In genomic region chr15:52727825-52728224, GRCh38 we compare ENCODE assay signal across 22 cellular contexts. TPM values are rescaled to one million over a fixed set of nuclear protein-coding genes. Genes with fewer than 3 reads are reported as not detected.
DNase-seq lines count a peak whose midpoint lies in the region; ATAC-seq and TF ChIP-seq lines count a peak whose summit lies in the region.
"Had no signal": no experiment of that assay in that cellular context is flagged by ENCODE, and none has a peak within 500 bp of the region (broad histone marks: within the 10 kb centered on the region; RNA-seq: fewer than 3 reads in every experiment).

No MANE protein-coding gene starts in this region.

- H3K9ac ChIP-seq in BLaER1: no peak overlapping the region

- no peaks in the 10 kb centered on the region for H3K9me3 Mint-ChIP-seq in memory B cell
- no peaks in the 10 kb centered on the region for H3K9me3 Mint-ChIP-seq in stimulated activated naive CD8-positive, alpha-beta T cell treated with anti-CD3 and anti-CD28 coated beads, Interleukin-15, amount 100 ng/mL, for 72 hours
- H3K9me3 Mint-ChIP-seq: activated CD8-positive, alpha-beta T cell treated with anti-CD3 and anti-CD28 coated beads for 36 hours; neural crest cell had no signal

- no peaks in the 10 kb centered on the region for H3K79me2 ChIP-seq in OCI-LY7 (ENCODE audit: insufficient read depth, low read depth, low read length)

- no peaks in the 10 kb centered on the region for H3K36me3 ChIP-seq in BLaER1
- H3K36me3 ChIP-seq in OCI-LY7 (ENCODE audit: insufficient read depth, low read length): no peaks in the 10 kb centered on the region
- H3K36me3 ChIP-seq: adrenal gland, brain microvascular endothelial cell had no signal

- H4K20me1 ChIP-seq in BLaER1: no peaks in the 10 kb centered on the region
- no peaks in the 10 kb centered on the region for H4K20me1 ChIP-seq in OCI-LY7 (ENCODE audit: insufficient read depth, low read length)

- intact Hi-C loops in OCI-LY7 (cut with micrococcal nuclease; ENCODE audit: unreplicated experiment): no loop called here

- peak overlapping the region; percentile 92 for H2AFZ ChIP-seq in OCI-LY7 (ENCODE audit: low read length)

- CTCF ChIA-PET in OCI-LY7 (lab: Charles Lee; ENCODE audit: unreplicated experiment): no interaction called here

- no peaks in the 10 kb centered on the region for H3K9me2 ChIP-seq in OCI-LY7 (ENCODE audit: insufficient read depth, low read length)

- H3K9me3 ChIP-seq in BLaER1 (no peaks in the 10 kb centered on the region), OCI-LY7 (ENCODE audit: low read length) (no peaks in the 10 kb centered on the region)
- H3K9me3 ChIP-seq: adrenal gland, testis had no signal

- POLR2A ChIA-PET in OCI-LY7 (lab: Charles Lee): interaction anchor here (0.6 to 1.1 kb wide), 7 partner anchors 14 to 471 kb away, joined by 3 to 5 read pairs (median 3); no protein-coding TSS in a partner anchor

- ATAC-seq in memory B cell (ENCODE audit: low read depth): no peak
- ATAC-seq in stimulated activated naive CD8-positive, alpha-beta T cell treated with anti-CD3 and anti-CD28 coated beads, Interleukin-15, amount 100 ng/mL, for 72 hours: no peak
- ATAC-seq: activated CD8-positive, alpha-beta T cell treated with anti-CD3 and anti-CD28 coated beads for 36 hours; left colon had no signal

- no peaks in the 10 kb centered on the region for H3K27me3 Mint-ChIP-seq in memory B cell
- no peaks in the 10 kb centered on the region for H3K27me3 Mint-ChIP-seq in stimulated activated naive CD8-positive, alpha-beta T cell treated with anti-CD3 and anti-CD28 coated beads, Interleukin-15, amount 100 ng/mL, for 72 hours
- H3K27me3 Mint-ChIP-seq: activated CD8-positive, alpha-beta T cell treated with anti-CD3 and anti-CD28 coated beads for 36 hours had no signal

- TF ChIP-seq POLR2A in erythroblast (IDR thresholded peaks at IDR 0.05; ENCODE audit: low read length): no peak

- TF ChIP-seq CTCF in HFF-Myc (IDR thresholded peaks at IDR 0.05; ENCODE audit: low read depth, low read length, missing control alignments) (no peak), OCI-LY7 (conservative IDR thresholded peaks at IDR 0.05; ENCODE audit: low read length) (no peak)

- peaks cover 13% of the 10 kb centered on the region for H3K4me1 Mint-ChIP-seq in memory B cell
- peaks cover 15% of the 10 kb centered on the region for H3K4me1 Mint-ChIP-seq in stimulated activated naive CD8-positive, alpha-beta T cell treated with anti-CD3 and anti-CD28 coated beads, Interleukin-15, amount 100 ng/mL, for 72 hours
- H3K4me1 Mint-ChIP-seq: neural crest cell had no signal

- H3K36me3 Mint-ChIP-seq in memory B cell: no peaks in the 10 kb centered on the region

- peak overlapping the region; percentile 19 for H3K27ac Mint-ChIP-seq in memory B cell
- no peak overlapping the region for H3K27ac Mint-ChIP-seq in stimulated activated naive CD8-positive, alpha-beta T cell treated with anti-CD3 and anti-CD28 coated beads, Interleukin-15, amount 100 ng/mL, for 72 hours
- H3K27ac Mint-ChIP-seq: activated CD8-positive, alpha-beta T cell treated with anti-CD3 and anti-CD28 coated beads for 36 hours had no signal

- H3K4me2 ChIP-seq in BLaER1 (peak overlapping the region; percentile 74), OCI-LY7 (ENCODE audit: low read length) (peak overlapping the region; percentile 53)

- DNase-seq in HFF-Myc (ENCODE audit: extremely low read depth, low read depth) (peak; percentile 58), OCI-LY7 (ENCODE audit: low spot score) (peak; percentile 41), memory B cell (ENCODE audit: low spot score in 2 of 2) (no peak), erythroblast (lab: John Stamatoyannopoulos, UW) (no peak), mucosa of gallbladder (ENCODE audit: low spot score) (no peak)
- no peak for DNase-seq in stimulated activated naive CD8-positive, alpha-beta T cell treated with anti-CD3 and anti-CD28 coated beads, Interleukin-15, amount 100 ng/mL, for 72 hours
- DNase-seq: activated CD4-positive, CD25-positive, alpha-beta regulatory T cell treated with anti-CD3 and anti-CD28 coated beads, Interleukin-2, amount 50 U/mL, for 72 hours; activated CD8-positive, alpha-beta T cell treated with anti-CD3 and anti-CD28 coated beads for 36 hours; activated naive CD4-positive, alpha-beta T cell; activated T-cell treated with anti-CD3 and anti-CD28 coated beads for 4 hours; adrenal gland; brain microvascular endothelial cell; COR-L47; Kasumi-1; left colon; NCI-H1092 treated with DMSO at 0.1 percent for 48 hours; NCI-H82; posterior cingulate gyrus; SIG-M5; testis had no signal

- H3K27ac ChIP-seq in BLaER1: peak overlapping the region; percentile 31; the same call in 1 of the 2 replicates
- H3K27ac ChIP-seq in OCI-LY7 (ENCODE audit: low read depth, low read length, poor library complexity, severe bottlenecking): no peak overlapping the region
- H3K27ac ChIP-seq: adrenal gland, brain microvascular endothelial cell, testis had no signal

- no peak overlapping the region for H3K4me3 Mint-ChIP-seq in memory B cell
- no peak overlapping the region for H3K4me3 Mint-ChIP-seq in stimulated activated naive CD8-positive, alpha-beta T cell treated with anti-CD3 and anti-CD28 coated beads, Interleukin-15, amount 100 ng/mL, for 72 hours
- H3K4me3 Mint-ChIP-seq: activated CD8-positive, alpha-beta T cell treated with anti-CD3 and anti-CD28 coated beads for 36 hours; neural crest cell had no signal

- H3K4me1 ChIP-seq in BLaER1: peaks cover 47% of the 10 kb centered on the region
- H3K4me1 ChIP-seq in OCI-LY7 (ENCODE audit: insufficient read depth, low read length, poor library complexity, severe bottlenecking): peaks cover 58% of the 10 kb centered on the region

- H3K4me3 ChIP-seq in BLaER1: no peak overlapping the region
- no peak overlapping the region for H3K4me3 ChIP-seq in HFF-Myc (replicated peaks; ENCODE audit: low read depth, low read length)
- H3K4me3 ChIP-seq in OCI-LY7 (ENCODE audit: low read depth, low read length, poor library complexity, severe bottlenecking): no peak overlapping the region
- H3K4me3 ChIP-seq: adrenal gland, testis had no signal

- no peaks in the 10 kb centered on the region for H3K27me3 ChIP-seq in BLaER1
- H3K27me3 ChIP-seq: adrenal gland, brain microvascular endothelial cell, testis had no signal

- no TSS peak for BruUV-seq in OCI-LY7 (replicated peaks; lab: Mats Ljungman, UMichigan)

RNA-seq across cellular contexts. Expression of gene ATOSA, which starts 48.6 kb away (rescaled TPM):
- 28.5 and 34.1 TPM in 2 replicates for total RNA-seq in OCI-LY7 (2014; rRNA removed; shearing (Covaris generic))
- 96.8 and 103 TPM in 2 replicates for total RNA-seq in OCI-LY7 (2022)
- total RNA-seq in mucosa of gallbladder: 40.4 TPM

Comparison
In these comparisons a context has a peak if more than half of its experiments do, and no peak if none do; other contexts are left out.
1. DNase-seq: peak in HFF-Myc (single experiment) and OCI-LY7 (single experiment); none in memory B cell (0 of 2), erythroblast (0 of 2), mucosa of gallbladder (single experiment) and stimulated activated naive CD8-positive, alpha-beta T cell treated with anti-CD3 and anti-CD28 coated beads, Interleukin-15, amount 100 ng/mL, for 72 hours (0 of 2).